Comparison of ENCODE assay signal across 17 cellular contexts in genomic region chr7:68185641-68186040, GRCh38.
DNase-seq lines count a peak whose midpoint lies in the region; ATAC-seq and TF ChIP-seq lines count a peak whose summit lies in the region.
"Had no signal": no experiment of that assay in that cellular context is flagged by ENCODE, and none has a peak within 500 bp of the region (broad histone marks: within the 10 kb centered on the region; RNA-seq: fewer than 3 reads in every experiment).

No MANE protein-coding gene starts in this region.

- H3K27ac ChIP-seq in WERI-Rb-1 = no peak overlapping the region
- H3K27ac ChIP-seq in sigmoid colon = no peak overlapping the region
- H3K27ac ChIP-seq: left ventricle myocardium inferior, ovary, upper lobe of left lung had no signal

- ATAC-seq in GM19328 (IDR thresholded peaks at IDR 0.05; ENCODE audit: unreplicated experiment) (no peak), HG02798 (IDR thresholded peaks at IDR 0.05; ENCODE audit: poor library complexity, unreplicated experiment) (no peak)
- ATAC-seq: stimulated activated memory B cell treated with anti-CD40 and anti-IgM and Interleukin-4, amounts not matched to agents 10 μg/mL and 1 μg/mL and 100 μg/mL, for 72 hours had no signal

- no peak for TF ChIP-seq EP300 in sigmoid colon (IDR thresholded peaks at IDR 0.05)

- peaks cover 5% of the 10 kb centered on the region for H3K9me3 ChIP-seq in WERI-Rb-1 (ENCODE audit: severe bottlenecking)
- H3K9me3 ChIP-seq in sigmoid colon = peaks cover 0 to 7% (median 0%) of the 10 kb centered on the region in 4 donors
- H3K9me3 ChIP-seq: left ventricle myocardium inferior, ovary, upper lobe of left lung had no signal

- TF ChIP-seq POLR2A in sigmoid colon (IDR thresholded peaks at IDR 0.05) = no peak

- no peak overlapping the region for H3K4me3 ChIP-seq in WERI-Rb-1 (ENCODE audit: low read depth, low read length)
- H3K4me3 ChIP-seq in sigmoid colon = no peak overlapping the region
- H3K4me3 ChIP-seq: left ventricle myocardium inferior, ovary, upper lobe of left lung had no signal

- TF ChIP-seq CTCF in WERI-Rb-1 (IDR thresholded peaks at IDR 0.05; ENCODE audit: low read depth, low read length) (no peak), sigmoid colon (IDR thresholded peaks at IDR 0.05) (no peak)

- H3K36me3 ChIP-seq in WERI-Rb-1 = no peaks in the 10 kb centered on the region
- H3K36me3 ChIP-seq in sigmoid colon = no peaks in the 10 kb centered on the region
- H3K36me3 ChIP-seq: left ventricle myocardium inferior, ovary, upper lobe of left lung had no signal

- 76 to 83% methylated on average over 10 of the region's 10 CpGs for WGBS in sigmoid colon, 2 donors

- H3K4me1 ChIP-seq in sigmoid colon = no peaks in the 10 kb centered on the region
- H3K4me1 ChIP-seq: left ventricle myocardium inferior, upper lobe of left lung had no signal

- intact Hi-C loops in sigmoid colon (cut with DNase I) = no loop called here

- DNase-seq in Ammon's horn (ENCODE audit: low spot score) = peak; percentile 4
- peak; percentile 83 for DNase-seq in NCI-H1105 (lab: John Stamatoyannopoulos, UW)
- DNase-seq in NCI-H2171 treated with DMSO at 0.1 percent for 48 hours (lab: John Stamatoyannopoulos, UW) = peak; percentile 98
- peak; percentile 30 for DNase-seq in WERI-Rb-1
- no peak for DNase-seq in sigmoid colon
- DNase-seq in glomerular visceral epithelial cell (ENCODE audit: extremely low spot score) = no peak
- DNase-seq: activated B cell treated with CpG ODN at 0.5 μM for 24 hours, cerebellar nuclear complex, Kasumi-1, left ventricle myocardium inferior, NCI-H446 treated with DMSO at 0.1 percent for 48 hours, ovary, T-helper 1 cell, upper lobe of left lung had no signal

- H3K27me3 ChIP-seq in WERI-Rb-1 (ENCODE audit: insufficient read depth, low read depth, severe bottlenecking) (no peaks in the 10 kb centered on the region), sigmoid colon (no peaks in the 10 kb centered on the region)
- H3K27me3 ChIP-seq: ovary, upper lobe of left lung had no signal

Comparison
In these comparisons a context has a peak if more than half of its experiments do, and no peak if none do; other contexts are left out.
1. DNase-seq: peak in Ammon's horn (single experiment), NCI-H1105 (single experiment), NCI-H2171 treated with DMSO at 0.1 percent for 48 hours (single experiment) and WERI-Rb-1 (single experiment); none in sigmoid colon (single experiment) and glomerular visceral epithelial cell (single experiment).